In genomic region chr5:176608937-176609723, GRCh38 we compare ENCODE assay signal across 8 cellular contexts.
A peak's percentile ranks its signal among the peaks of the same experiment; 100 is the strongest.
DNase-seq lines count a peak whose midpoint lies in the region; ATAC-seq lines count a peak whose summit lies in the region.

No MANE protein-coding gene starts in this region.

- H3K4me1 Mint-ChIP-seq in stimulated activated naive CD8-positive, alpha-beta T cell treated with anti-CD3 and anti-CD28 coated beads, Interleukin-15, amount 100 ng/mL, for 72 hours: peaks cover 10% of the 10 kb centered on the region

- H3K4me3 Mint-ChIP-seq in stimulated activated naive CD8-positive, alpha-beta T cell treated with anti-CD3 and anti-CD28 coated beads, Interleukin-15, amount 100 ng/mL, for 72 hours: peak overlapping the region; percentile 82 to 92

- peak overlapping the region; percentile 69 for H3K4me3 ChIP-seq in iPS-11a (ENCODE audit: low read depth, low read length)

- DNase-seq in stimulated activated CD4-positive, alpha-beta T cell treated with anti-CD3 and anti-CD28 coated beads, Interleukin-1b, Interleukin-23, amount 100 ng/mL, for 48 hours: peak; percentile 30
- DNase-seq in stimulated activated CD4-positive, alpha-beta T cell treated with anti-CD3 and anti-CD28 coated beads, Interleukin-2, amount 100 ng/mL, for 48 hours: no peak
- peak; percentile 41 to 55 for DNase-seq in activated T-cell treated with anti-CD3 and anti-CD28 coated beads, Interleukin-2, amount 50 U/mL, for 48 hours
- no peak for DNase-seq in stimulated activated naive CD8-positive, alpha-beta T cell treated with anti-CD3 and anti-CD28 coated beads, Interleukin-15, amount 100 ng/mL, for 72 hours
- DNase-seq in Kasumi-1 (lab: John Stamatoyannopoulos, UW) (no peak), SKM-1 (lab: John Stamatoyannopoulos, UW; ENCODE audit: unreplicated experiment) (no peak)

- no peak overlapping the region for H3K27ac Mint-ChIP-seq in stimulated activated naive CD8-positive, alpha-beta T cell treated with anti-CD3 and anti-CD28 coated beads, Interleukin-15, amount 100 ng/mL, for 72 hours

- H3K9me3 Mint-ChIP-seq in stimulated activated naive CD8-positive, alpha-beta T cell treated with anti-CD3 and anti-CD28 coated beads, Interleukin-15, amount 100 ng/mL, for 72 hours: no peaks in the 10 kb centered on the region

- peaks cover 33% of the 10 kb centered on the region for H3K27me3 Mint-ChIP-seq in stimulated activated naive CD8-positive, alpha-beta T cell treated with anti-CD3 and anti-CD28 coated beads, Interleukin-15, amount 100 ng/mL, for 72 hours

- ATAC-seq in HG03442 (IDR thresholded peaks at IDR 0.05; ENCODE audit: unreplicated experiment): peak; percentile 26
- ATAC-seq in stimulated activated naive CD8-positive, alpha-beta T cell treated with anti-CD3 and anti-CD28 coated beads, Interleukin-15, amount 100 ng/mL, for 72 hours: peak; percentile 32

Comparison
In these comparisons a context has a peak if more than half of its experiments do, and no peak if none do; other contexts are left out.
1. DNase-seq: peak in stimulated activated CD4-positive, alpha-beta T cell treated with anti-CD3 and anti-CD28 coated beads, Interleukin-1b, Interleukin-23, amount 100 ng/mL, for 48 hours (single experiment) and activated T-cell treated with anti-CD3 and anti-CD28 coated beads, Interleukin-2, amount 50 U/mL, for 48 hours (2 of 2); none in stimulated activated CD4-positive, alpha-beta T cell treated with anti-CD3 and anti-CD28 coated beads, Interleukin-2, amount 100 ng/mL, for 48 hours (0 of 2), stimulated activated naive CD8-positive, alpha-beta T cell treated with anti-CD3 and anti-CD28 coated beads, Interleukin-15, amount 100 ng/mL, for 72 hours (0 of 2), Kasumi-1 (0 of 2) and SKM-1 (single experiment).